In genomic region chr6:142946181-142946923, GRCh38 we compare ENCODE assay signal across 8 cellular contexts. TPM values are rescaled to one million over a fixed set of nuclear protein-coding genes. Genes with fewer than 3 reads are reported as not detected.
A peak's percentile ranks its signal among the peaks of the same experiment; 100 is the strongest.
DNase-seq lines count a peak whose midpoint lies in the region; ATAC-seq, FAIRE-seq and TF ChIP-seq lines count a peak whose summit lies in the region.

No MANE protein-coding gene starts in this region.

- peaks cover 38% of the 10 kb centered on the region for H3K4me1 Mint-ChIP-seq in dendritic cell treated with granulocyte-macrophage colony-stimulating factor and Interleukin-4, amounts not matched to agents 40 ng/mL and 50 ng/mL, for 4 days (ENCODE audit: low read depth)

- H3K9me3 Mint-ChIP-seq in dendritic cell treated with granulocyte-macrophage colony-stimulating factor and Interleukin-4, amounts not matched to agents 40 ng/mL and 50 ng/mL, for 4 days = no peaks in the 10 kb centered on the region

- peaks cover 7% of the 10 kb centered on the region for H3K27me3 Mint-ChIP-seq in dendritic cell treated with granulocyte-macrophage colony-stimulating factor and Interleukin-4, amounts not matched to agents 40 ng/mL and 50 ng/mL, for 4 days

- H4K20me1 ChIP-seq in HepG2 (ENCODE audit: insufficient read depth, low read length) = peaks cover 14% of the 10 kb centered on the region; the same call in 1 of the 2 replicates

- H3K9ac ChIP-seq in HepG2 (ENCODE audit: insufficient read depth, low read depth, low read length) = peak overlapping the region; percentile 98

- peaks cover 31% of the 10 kb centered on the region for H3K79me2 ChIP-seq in HepG2 (ENCODE audit: insufficient read depth, low read length)

- H3K27ac Mint-ChIP-seq in dendritic cell treated with granulocyte-macrophage colony-stimulating factor and Interleukin-4, amounts not matched to agents 40 ng/mL and 50 ng/mL, for 4 days = peak overlapping the region; percentile 87

- peak overlapping the region; percentile 96 for H3K4me2 ChIP-seq in HepG2 (ENCODE audit: low read depth, low read length)

- POLR2A ChIA-PET in HepG2 (lab: Yijun Ruan, JAX) = interaction anchor here (0.8 to 2.8 kb wide), 8 partner anchors 16 to 451 kb away, joined by 3 to 28 read pairs (median 4); partner anchors contain the start of gene AIG1

- BruUV-seq in HepG2 (replicated peaks; lab: Mats Ljungman, UMichigan) = TSS peak; percentile 75

- no peaks in the 10 kb centered on the region for H3K9me3 ChIP-seq in HepG2 (ENCODE audit: low read length)

- H3K36me3 Mint-ChIP-seq in dendritic cell treated with granulocyte-macrophage colony-stimulating factor and Interleukin-4, amounts not matched to agents 40 ng/mL and 50 ng/mL, for 4 days (ENCODE audit: low read depth) = no peaks in the 10 kb centered on the region

- CTCF ChIA-PET in HepG2 (lab: Yijun Ruan, JAX; ENCODE audit: low intra/inter-chr PET ratio, low total read pairs) = no interaction called here

- H2AFZ ChIP-seq in HepG2 (ENCODE audit: low read length) = no peak overlapping the region

- in situ Hi-C loops in HepG2 (cut with HindIII; ENCODE audit: extremely low pct_ligation_motif_present, low pct_unique_long_range_greater_than_20kb) = loop anchor here (5.0 to 10.0 kb wide), 3 partner anchors 99 to 468 kb away; partner anchors contain the start of gene AIG1

- ATAC-seq in GM18861 (IDR thresholded peaks at IDR 0.05; ENCODE audit: unreplicated experiment) (peak; percentile 15), HG03159 (IDR thresholded peaks at IDR 0.05; ENCODE audit: unreplicated experiment) (peak; percentile 19), HepG2 (peak; percentile 69)

- peaks cover 0 to 10% of the 10 kb centered on the region in 2 experiments; a peak in 3 of 5 replicates for H3K27me3 ChIP-seq in HepG2 (ENCODE audit: control insufficient read depth in 1 of 2, insufficient read depth in 2 of 2, low read length in 2 of 2)

- TF ChIP-seq EP300 in HepG2 (IDR thresholded peaks at IDR 0.05; ENCODE audit: low read depth in 2 of 2, low read length in 2 of 2) (0 out of 4 replicates have a peak, but pooled peaks of 1 of the 2 experiments have one; percentile 8), HepG2 (CRISPR knock-in tag; IDR thresholded peaks at IDR 0.05; ENCODE audit: borderline replicate concordance) (no peak)

- TF ChIP-seq RAD21 in HepG2 (CRISPR knock-in tag; IDR thresholded peaks at IDR 0.05) = 0 out of 2 replicates have a peak, but pooled peaks have one; percentile 1

- peak; percentile 40 for FAIRE-seq in HepG2 (lab: Jason Lieb, UNC)

- intact Hi-C loops in dendritic cell treated with granulocyte-macrophage colony-stimulating factor and Interleukin-4, amounts not matched to agents 40 ng/mL and 50 ng/mL, for 4 days (cut with micrococcal nuclease) = loop anchor here (5.0 to 10.0 kb wide), 4 partner anchors 116 to 568 kb away; partner anchors contain the start of genes AIG1 and FUCA2
- intact Hi-C loops in HepG2 (cut with micrococcal nuclease; ENCODE audit: unreplicated experiment) = loop anchor here (5.0 to 10.0 kb wide), 3 partner anchors 81 to 448 kb away; no protein-coding TSS in a partner anchor

- peak; percentile 63 to 72 for TF ChIP-seq POLR2A in HepG2 (IDR thresholded peaks at IDR 0.05; ENCODE audit: insufficient read depth in 1 of 2, low read depth in 2 of 2, low read length in 2 of 2)

- H3K4me3 Mint-ChIP-seq in dendritic cell treated with granulocyte-macrophage colony-stimulating factor and Interleukin-4, amounts not matched to agents 40 ng/mL and 50 ng/mL, for 4 days = peak overlapping the region; percentile 78

- under 1% methylated on average over 59 of the region's 62 CpGs for WGBS in HepG2 (ENCODE audit: low lambda C conversion rate)

- no peaks in the 10 kb centered on the region for H3K36me3 ChIP-seq in HepG2 (replicated peaks in 1 of 2; ENCODE audit: control insufficient read depth in 1 of 2, insufficient read depth in 2 of 2, low read length in 2 of 2)

- peaks cover 35% of the 10 kb centered on the region for H3K4me1 ChIP-seq in HepG2 (ENCODE audit: insufficient read depth, low read length)

- peak overlapping the region; percentile 97 for H3K27ac ChIP-seq in HepG2 (ENCODE audit: extremely low read length, insufficient read depth, low read length)

- TF ChIP-seq CTCF in HepG2 (CRISPR knock-in tag; IDR thresholded peaks at IDR 0.05) = peak; percentile 17

- DNase-seq in A172 (ENCODE audit: low spot score) (peak; percentile 93), NCI-H460 (ENCODE audit: extremely low read depth, low read depth) (peak; percentile 83), HepG2 (ENCODE audit: low spot score) (peak; percentile 87)
- peak; percentile 92 to 94 for DNase-seq in activated CD4-positive, alpha-beta T cell treated with anti-CD3 and anti-CD28 coated beads, Interleukin-2, amount 50 U/mL, for 48 hours
- DNase-seq in stimulated activated CD4-positive, alpha-beta T cell treated with anti-CD3 and anti-CD28 coated beads, Interleukin-2, amount 100 ng/mL, for 24 hours = peak; percentile 89 to 90

- H3K4me3 ChIP-seq in HepG2 (replicated peaks in 1 of 3; ENCODE audit: insufficient read depth in 1 of 3, low read depth in 2 of 3, low read length in 3 of 3) = peak overlapping the region; percentile 66 to 99 (median 78)

TF ChIP-seq in HepG2, 621 proteins besides CTCF, POLR2A, EP300 and RAD21 (continues in another document):
- TF ChIP-seq NR0B2 (CRISPR knock-in tag; IDR thresholded peaks at IDR 0.05) (peak; percentile 27; the same call in 1 of the 2 replicates), ATF6 (CRISPR knock-in tag; conservative IDR thresholded peaks at IDR 0.05) (no peak), TFAP4 (IDR thresholded peaks at IDR 0.05; ENCODE audit: borderline replicate concordance, low read depth) (peak; percentile 21; the same call in 1 of the 2 replicates), ELF3 (CRISPR knock-in tag; IDR thresholded peaks at IDR 0.05) (peak; percentile 61), GABPA (IDR thresholded peaks at IDR 0.05; ENCODE audit: low read depth, low read length) (no peak), GABPA (CRISPR knock-in tag; IDR thresholded peaks at IDR 0.05; ENCODE audit: low read depth) (peak; percentile 34; the same call in 1 of the 2 replicates), ZNF614 (CRISPR knock-in tag; IDR thresholded peaks at IDR 0.05; ENCODE audit: borderline replicate concordance) (no peak), ZNF260 (CRISPR knock-in tag; IDR thresholded peaks at IDR 0.05; ENCODE audit: borderline replicate concordance, low read depth) (no peak), JDP2 (CRISPR knock-in tag; IDR thresholded peaks at IDR 0.05; ENCODE audit: borderline replicate concordance) (no peak)

RNA-seq across cellular contexts. Expression of gene HIVEP2, which starts 1.4 kb away (rescaled TPM):
- total RNA-seq in A172 (2014; rRNA removed; shearing (Covaris generic)) = 3.4 and 5.6 TPM in 2 replicates
- total RNA-seq in NCI-H460 (2014; rRNA removed; shearing (Covaris generic)) = 2.3 and 2.7 TPM in 2 replicates
- polyA plus RNA-seq in NCI-H460 (2014; cell fraction: nucleus; rRNA removed) = 0.82 and 2.3 TPM in 2 replicates
- 3.4 and 5.4 TPM in 2 replicates for total RNA-seq in HepG2 (2016; rRNA removed; fragmentation: Illumina TruSeq; extraction: Trizol)
- total RNA-seq in HepG2 (2016; cell fraction: cytosol; rRNA removed; fragmentation: Illumina TruSeq; extraction: Trizol; ENCODE audit: low read depth) = 0.30 and 1.5 TPM in 2 replicates
- 4.1 TPM in 2 replicates for total RNA-seq in HepG2 (2016; cell fraction: insoluble cytoplasmic fraction; rRNA removed; fragmentation: Illumina TruSeq; extraction: Trizol)
- 1.2 and 1.8 TPM in 2 replicates for total RNA-seq in HepG2 (2016; cell fraction: membrane; rRNA removed; fragmentation: Illumina TruSeq; extraction: Trizol)
- 4.9 and 5.6 TPM in 2 replicates for total RNA-seq in HepG2 (2016; cell fraction: nucleus; rRNA removed; fragmentation: Illumina TruSeq; extraction: Trizol)
- polyA plus RNA-seq in HepG2 (2011; rRNA removed) = 12.8 and 12.9 TPM in 2 replicates
- polyA plus RNA-seq in HepG2 (2011; cell fraction: cytosol; rRNA removed) = 6.4 and 8.1 TPM in 2 replicates
- polyA plus RNA-seq in HepG2 (2011; cell fraction: nucleus; rRNA removed) = 27.7 and 28.6 TPM in 2 replicates
- polyA plus RNA-seq in HepG2 (2012) = 14.5 and 17.1 TPM in 2 replicates
- 0.05 and 0.18 TPM in 2 replicates for polyA plus RNA-seq in HepG2 (2016; cell fraction: cytosol; fragmentation: Illumina TruSeq; extraction: Trizol; ENCODE audit: low read depth)
- polyA plus RNA-seq in HepG2 (2016; cell fraction: insoluble cytoplasmic fraction; fragmentation: Illumina TruSeq; extraction: Trizol; ENCODE audit: low read depth) = 2.4 and 2.5 TPM in 2 replicates
- 0.22 and 0.25 TPM in 2 replicates for polyA plus RNA-seq in HepG2 (2016; cell fraction: membrane; fragmentation: Illumina TruSeq; extraction: Trizol; ENCODE audit: low read depth)
- polyA plus RNA-seq in HepG2 (2016; cell fraction: nucleus; fragmentation: Illumina TruSeq; extraction: Trizol; ENCODE audit: insufficient read depth, low read depth) = 6.9 and 8.3 TPM in 2 replicates
- polyA minus RNA-seq in HepG2 (2011; rRNA and poly(A)+ RNA removed; ENCODE audit: low replicate concordance) = 3.8 and 23.2 TPM in 2 replicates
- 12.5 and 18.3 TPM in 2 replicates for polyA minus RNA-seq in HepG2 (2011; cell fraction: cytosol; rRNA and poly(A)+ RNA removed)
- 35.8 and 45.4 TPM in 2 replicates for polyA minus RNA-seq in HepG2 (2011; cell fraction: nucleus; rRNA and poly(A)+ RNA removed)

Comparison
In these comparisons a context has a peak if more than half of its experiments do, and no peak if none do; other contexts are left out.
1. Peak in every context shown above with its lines: DNase-seq, ATAC-seq, H3K4me3 ChIP-seq and H3K27ac ChIP-seq.
2. ATAC-seq: peak in every context shown above with its lines; median percentile 69 in HepG2; 19 in HG03159; 15 in GM18861.